14 cellular contexts compared by ENCODE assay signal in the genomic region with DNA sequence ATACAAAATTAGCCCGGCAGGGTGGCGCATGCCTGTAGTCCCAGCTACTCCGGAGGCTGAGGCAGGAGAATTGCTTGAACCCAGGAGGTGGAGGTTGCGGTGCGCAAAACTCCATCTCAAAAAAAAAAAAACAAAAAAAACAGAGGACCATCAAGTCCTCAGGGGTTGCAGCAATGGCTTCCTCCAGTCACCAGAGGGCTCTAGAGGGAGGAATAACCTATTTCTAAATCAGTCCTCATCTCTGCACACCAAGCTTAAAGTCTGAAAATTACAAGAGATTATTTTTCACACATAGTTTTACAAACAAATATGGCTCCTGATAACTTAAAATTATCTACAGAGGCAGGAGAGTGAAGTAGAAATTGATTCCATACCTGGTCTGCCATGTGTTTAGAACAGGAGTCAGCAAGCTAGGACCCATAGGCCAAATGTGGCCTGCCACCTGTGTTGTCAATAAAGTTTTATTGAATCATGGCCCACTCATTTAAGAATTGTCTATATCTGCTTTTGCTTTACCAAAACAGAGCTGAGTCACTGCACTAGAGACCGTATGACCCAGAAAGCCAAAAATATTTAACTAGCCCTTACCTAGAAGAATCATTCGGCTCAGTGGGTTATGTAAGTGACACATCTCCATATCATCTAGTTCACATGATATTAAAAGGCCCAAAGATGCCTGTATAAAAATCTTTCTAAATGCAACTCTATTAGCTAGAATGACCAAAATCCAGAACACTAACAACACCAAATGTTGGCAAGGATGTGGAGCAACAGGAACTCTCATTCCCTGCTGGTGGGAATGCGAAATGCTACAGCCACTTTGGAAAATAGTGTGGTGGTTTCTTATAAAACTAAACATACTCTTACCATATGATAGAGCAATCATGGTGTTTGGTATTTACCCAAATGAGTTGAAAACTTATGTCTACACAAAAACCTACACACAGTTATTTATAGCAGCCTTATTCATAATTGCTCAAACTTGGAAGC.
A peak's percentile ranks its signal among the peaks of the same experiment; 100 is the strongest.
DNase-seq lines count a peak whose midpoint lies in the region; ATAC-seq and TF ChIP-seq lines count a peak whose summit lies in the region.
"Had no signal": no experiment of that assay in that cellular context is flagged by ENCODE, and none has a peak within 500 bp of the region (broad histone marks: within the 10 kb centered on the region; RNA-seq: fewer than 3 reads in every experiment).

No MANE protein-coding gene starts in this region.

- H3K4me3 ChIP-seq in AG10803 (ENCODE audit: low read length), result no peak overlapping the region
- no peak overlapping the region for H3K4me3 ChIP-seq in GM12864 (ENCODE audit: low read depth, low read length)
- no peak overlapping the region for H3K4me3 ChIP-seq in colonic mucosa
- no peak overlapping the region for H3K4me3 ChIP-seq in effector memory CD4-positive, alpha-beta T cell (ENCODE audit: insufficient read depth, low read depth, low read length, poor library complexity, severe bottlenecking)
- H3K4me3 ChIP-seq: left lung had no signal

- H3K4me1 ChIP-seq in colonic mucosa, result no peaks in the 10 kb centered on the region
- no peaks in the 10 kb centered on the region for H3K4me1 ChIP-seq in effector memory CD4-positive, alpha-beta T cell (ENCODE audit: control insufficient read depth, insufficient read depth, low read length, poor library complexity, severe bottlenecking)
- H3K4me1 ChIP-seq: left lung had no signal

- no peak for DNase-seq in AG10803 (ENCODE audit: low read depth)
- DNase-seq in GM12864 (ENCODE audit: low read depth), result no peak
- peak; percentile 39 for DNase-seq in NCI-H69 (lab: John Stamatoyannopoulos, UW)
- DNase-seq in colonic mucosa, result no peak
- DNase-seq in left colon, result no peak
- no peak for DNase-seq in activated CD4-positive, alpha-beta T cell treated with anti-CD3 and anti-CD28 coated beads for 4 hours
- no peak for DNase-seq in effector memory CD4-positive, alpha-beta T cell
- DNase-seq in stimulated activated CD4-positive, alpha-beta T cell treated with anti-CD3 and anti-CD28 coated beads, Interleukin-1b, Interleukin-23, amount 100 ng/mL, for 48 hours, result no peak
- DNase-seq: activated CD4-positive, alpha-beta T cell treated with anti-CD3 and anti-CD28 coated beads for 1 hour; anterior cingulate cortex; COR-L47; left lung; NCI-H1417 treated with DMSO at 0.1 percent for 48 hours had no signal

- no peaks in the 10 kb centered on the region for H3K27me3 ChIP-seq in colonic mucosa
- no peaks in the 10 kb centered on the region for H3K27me3 ChIP-seq in effector memory CD4-positive, alpha-beta T cell (replicated peaks; ENCODE audit: control insufficient read depth, insufficient read depth, low read length, poor library complexity, severe bottlenecking)
- H3K27me3 ChIP-seq: left lung had no signal

- TF ChIP-seq CTCF in AG10803 (conservative IDR thresholded peaks at IDR 0.05; ENCODE audit: low read length) (peak; percentile 22), GM12864 (IDR thresholded peaks at IDR 0.05; ENCODE audit: low read depth, low read length, missing control alignments) (peak; percentile 29), colonic mucosa (IDR thresholded peaks at IDR 0.05) (peak; percentile 16)

- no peaks in the 10 kb centered on the region for H3K9me3 ChIP-seq in colonic mucosa
- no peaks in the 10 kb centered on the region for H3K9me3 ChIP-seq in effector memory CD4-positive, alpha-beta T cell (ENCODE audit: control insufficient read depth, low read length)
- H3K9me3 ChIP-seq: left lung had no signal

- no peak overlapping the region for H3K9ac ChIP-seq in colonic mucosa (ENCODE audit: low read depth in 2 of 2, low read length in 2 of 2)

- H3K27ac ChIP-seq in colonic mucosa, result no peak overlapping the region
- no peak overlapping the region for H3K27ac ChIP-seq in effector memory CD4-positive, alpha-beta T cell (ENCODE audit: insufficient read depth, low read length, poor library complexity, severe bottlenecking)
- H3K27ac ChIP-seq: left lung had no signal

- intact Hi-C loops in colonic mucosa (cut with DNase I), result no loop called here
- intact Hi-C loops in left colon (cut with DNase I, micrococcal nuclease), result loop anchor here in 1 of 2 donors (10.0 kb wide), 1 partner anchor 214 kb away; no protein-coding TSS in a partner anchor

- ATAC-seq in left colon, result no peak
- ATAC-seq: activated T-helper 17 cell treated with anti-CD3 and anti-CD28 coated beads, Interleukin-2, amount 50 U/mL, for 72 hours; left lung had no signal

- no peaks in the 10 kb centered on the region for H3K36me3 ChIP-seq in colonic mucosa
- no peaks in the 10 kb centered on the region for H3K36me3 ChIP-seq in effector memory CD4-positive, alpha-beta T cell (ENCODE audit: control insufficient read depth, insufficient read depth, low read length)
- H3K36me3 ChIP-seq: left lung had no signal
